ENCODE assay signal across 6 cellular contexts in genomic region chr4:663438-664428, GRCh38.
DNase-seq lines count a peak whose midpoint lies in the region; ATAC-seq and TF ChIP-seq lines count a peak whose summit lies in the region.

No MANE protein-coding gene starts in this region.

- no peaks in the 10 kb centered on the region for H3K9me2 ChIP-seq in DOHH2 (replicated peaks; ENCODE audit: control insufficient read depth, low read length)

- H3K36me3 ChIP-seq in DOHH2 (ENCODE audit: control insufficient read depth, low read length): no peaks in the 10 kb centered on the region

- peak; percentile 89 for DNase-seq in activated CD8-positive, alpha-beta memory T cell treated with anti-CD3 and anti-CD28 coated beads for 24 hours
- DNase-seq in hypothalamus (lab: John Stamatoyannopoulos, UW): peak in 28 of 51 donors; percentile 18 to 63 (median 42)
- peak; percentile 58 for DNase-seq in stimulated activated CD8-positive, alpha-beta memory T cell treated with anti-CD3 and anti-CD28 coated beads, Interleukin-12 subunit alpha, Interleukin-12 subunit beta, amount 100 ng/mL, for 24 hours (ENCODE audit: extremely low read depth)
- no peak for DNase-seq in middle frontal gyrus (ENCODE audit: extremely low spot score, low spot score)

- peaks cover 17% of the 10 kb centered on the region for H3K4me1 ChIP-seq in DOHH2 (ENCODE audit: control insufficient read depth, low read length)

- H3K4me3 ChIP-seq in DOHH2 (ENCODE audit: low read length): peak overlapping the region; percentile 90

- H3K27ac ChIP-seq in DOHH2 (ENCODE audit: low read depth, low read length): peak overlapping the region; percentile 40

- peak; percentile 84 for ATAC-seq in HG03175 (IDR thresholded peaks at IDR 0.05; ENCODE audit: unreplicated experiment)

- no peaks in the 10 kb centered on the region for H3K79me2 ChIP-seq in DOHH2 (ENCODE audit: control insufficient read depth, low read length)

- TF ChIP-seq CTCF in DOHH2 (IDR thresholded peaks at IDR 0.05; ENCODE audit: low read depth, low read length, poor library complexity, severe bottlenecking): peak; percentile 34

- no peaks in the 10 kb centered on the region for H3K27me3 ChIP-seq in DOHH2 (ENCODE audit: control insufficient read depth, low read length)

- H3F3A ChIP-seq in DOHH2 (ENCODE audit: control insufficient read depth, insufficient read depth): no peaks in the 10 kb centered on the region

- no peaks in the 10 kb centered on the region for H4K20me1 ChIP-seq in DOHH2 (ENCODE audit: control insufficient read depth, insufficient read depth, low read depth, low read length)

- H3K4me2 ChIP-seq in DOHH2 (ENCODE audit: low read length): peak overlapping the region; percentile 91

- H3K9me3 ChIP-seq in DOHH2 (ENCODE audit: control insufficient read depth, insufficient read depth, low read length): peaks cover 7% of the 10 kb centered on the region; the same call in 1 of the 2 replicates
